In genomic region chr11:11735586-11735985, GRCh38 we compare ENCODE assay signal across 29 cellular contexts.
A peak's percentile ranks its signal among the peaks of the same experiment; 100 is the strongest.
DNase-seq lines count a peak whose midpoint lies in the region; ATAC-seq and TF ChIP-seq lines count a peak whose summit lies in the region.
"Had no signal": no experiment of that assay in that cellular context is flagged by ENCODE, and none has a peak within 500 bp of the region (broad histone marks: within the 10 kb centered on the region; RNA-seq: fewer than 3 reads in every experiment).

No MANE protein-coding gene starts in this region.

- TF ChIP-seq CTCF in H9 (conservative IDR thresholded peaks at IDR 0.05) (no peak), natural killer cell (IDR thresholded peaks at IDR 0.05) (no peak)

- H2BK120ac ChIP-seq in H9 (ENCODE audit: low read depth, low read length, poor library complexity, severe bottlenecking) = no peak overlapping the region

- H3K9me3 Mint-ChIP-seq in H9 = peaks cover 2 to 3% of the 10 kb centered on the region in 2 experiments; a peak in 2 of 5 replicates
- H3K9me3 Mint-ChIP-seq in natural killer cell = no peaks in the 10 kb centered on the region
- H3K9me3 Mint-ChIP-seq: activated CD4-positive, alpha-beta T cell treated with anti-CD3 and anti-CD28 coated beads, Interleukin-2, amount 10 ng/mL, durations not matched to agents 24 days and 14 days; CD4-positive, alpha-beta T cell; mesothelial cell of epicardium; naive B cell; T-helper 2 cell treated with Interferon-gamma antibody and Interleukin-4, amounts not matched to agents 5 μg/mL and 100 μg/mL, for 36 hours had no signal

- no peak overlapping the region for H2BK12ac ChIP-seq in H9 (ENCODE audit: insufficient read length, low read depth, low read length)

- no peak overlapping the region for H3K4ac ChIP-seq in H9 (ENCODE audit: low read depth, low read length)

- no peak for ATAC-seq in natural killer cell
- ATAC-seq: gastroesophageal sphincter had no signal

- H3K4me2 ChIP-seq in H9 (ENCODE audit: insufficient read depth, insufficient read length, low read length) = no peak overlapping the region

- H3K4me3 Mint-ChIP-seq in H9 = no peak overlapping the region
- H3K4me3 Mint-ChIP-seq in natural killer cell = no peak overlapping the region
- H3K4me3 Mint-ChIP-seq: activated CD4-positive, alpha-beta T cell treated with anti-CD3 and anti-CD28 coated beads, Interleukin-2, amount 10 ng/mL, durations not matched to agents 24 days and 14 days; activated naive CD8-positive, alpha-beta T cell; CD4-positive, alpha-beta T cell; mesothelial cell of epicardium; naive B cell; T-helper 2 cell treated with Interferon-gamma antibody and Interleukin-4, amounts not matched to agents 5 μg/mL and 100 μg/mL, for 36 hours had no signal

- H3K27me3 ChIP-seq in H9 (ENCODE audit: insufficient read depth, low read length) = no peaks in the 10 kb centered on the region
- H3K27me3 ChIP-seq: breast epithelium, gastroesophageal sphincter, tibial artery, vagina had no signal

- H3K27ac ChIP-seq in H9 (ENCODE audit: insufficient read length, low read depth, low read length) = no peak overlapping the region
- H3K27ac ChIP-seq: breast epithelium, gastroesophageal sphincter, prostate gland, tibial artery, vagina had no signal

- no peak overlapping the region for H3K9ac ChIP-seq in H9 (ENCODE audit: extremely low read depth, insufficient read length, low read length)

- H2AFZ ChIP-seq in H9 (ENCODE audit: low read length) = no peak overlapping the region

- H3T11ph ChIP-seq in H9 (ENCODE audit: low read length) = no peak overlapping the region

- no peak overlapping the region for H4K8ac ChIP-seq in H9 (replicated peaks; ENCODE audit: insufficient read length, low read depth, low read length)

- no peaks in the 10 kb centered on the region for H3K9me3 ChIP-seq in H9 (ENCODE audit: control insufficient read depth, low read depth, low read length)
- H3K9me3 ChIP-seq: breast epithelium, gastroesophageal sphincter, prostate gland, tibial artery, vagina had no signal

- no peak overlapping the region for H3K23ac ChIP-seq in H9 (ENCODE audit: insufficient read length, low read depth, low read length)

- H4K91ac ChIP-seq in H9 (ENCODE audit: insufficient read length, low read depth, low read length) = no peak overlapping the region

- no peaks in the 10 kb centered on the region for H3K79me2 ChIP-seq in H9 (ENCODE audit: insufficient read depth, low read length)

- peaks cover 3% of the 10 kb centered on the region; the same call in 1 of the 2 replicates for H3K4me1 ChIP-seq in H9 (ENCODE audit: insufficient read depth, low read length)
- H3K4me1 ChIP-seq: breast epithelium, gastroesophageal sphincter, prostate gland, tibial artery had no signal

- H3K27ac Mint-ChIP-seq in H9 = no peak overlapping the region
- no peak overlapping the region for H3K27ac Mint-ChIP-seq in natural killer cell
- H3K27ac Mint-ChIP-seq: activated CD4-positive, alpha-beta T cell treated with anti-CD3 and anti-CD28 coated beads, Interleukin-2, amount 10 ng/mL, durations not matched to agents 24 days and 14 days; activated naive CD8-positive, alpha-beta T cell; CD4-positive, alpha-beta T cell; mesothelial cell of epicardium; naive B cell; T-helper 2 cell treated with Interferon-gamma antibody and Interleukin-4, amounts not matched to agents 5 μg/mL and 100 μg/mL, for 36 hours had no signal

- H3K79me1 ChIP-seq in H9 (ENCODE audit: insufficient read depth, low read depth, low read length, poor library complexity, severe bottlenecking) = no peaks in the 10 kb centered on the region

- DNase-seq in DMS153 (lab: John Stamatoyannopoulos, UW) (peak; percentile 18), H9 (peak; percentile 46), NCI-H748 (lab: John Stamatoyannopoulos, UW; ENCODE audit: unreplicated experiment) (peak; percentile 53), iPS-NIHi11 (ENCODE audit: low spot score) (peak; percentile 38), head of caudate nucleus (no peak), medulla oblongata (ENCODE audit: extremely low spot score) (no peak), natural killer cell (no peak)
- DNase-seq in activated CD4-positive, alpha-beta T cell treated with anti-CD3 and anti-CD28 coated beads, Interleukin-2, amount 50 U/mL, for 48 hours = no peak
- DNase-seq: activated CD4-positive, alpha-beta T cell treated with anti-CD3 and anti-CD28 coated beads, Interleukin-2, amount 10 ng/mL, durations not matched to agents 24 days and 14 days; activated effector memory CD4-positive, alpha-beta T cell treated with anti-CD3 and anti-CD28 coated beads, Interleukin-2, amount 50 U/mL, for 16 hours; CD4-positive, alpha-beta T cell; GOT3; Kasumi-1; kidney; naive B cell; NCI-H187; NCI-H345; NCI-H774; occipital lobe; SIG-M5; stimulated activated CD4-positive, alpha-beta T cell treated with anti-CD3 and anti-CD28 coated beads, Interleukin-4, amount 100 ng/mL, for 1 hour; tibial artery had no signal

- no peak overlapping the region for H3K18ac ChIP-seq in H9 (ENCODE audit: insufficient read length, low read depth, low read length)

- no peak overlapping the region for H2BK20ac ChIP-seq in H9 (ENCODE audit: low read depth, low read length, poor library complexity, severe bottlenecking)

- no peak overlapping the region for H3K56ac ChIP-seq in H9 (ENCODE audit: insufficient read length, low read depth, low read length)

- H3K36me3 Mint-ChIP-seq in H9 (ENCODE audit: insufficient read depth in 1 of 3, low read depth in 3 of 3) = no peaks in the 10 kb centered on the region
- H3K36me3 Mint-ChIP-seq in natural killer cell = no peaks in the 10 kb centered on the region
- H3K36me3 Mint-ChIP-seq: activated naive CD8-positive, alpha-beta T cell; mesothelial cell of epicardium; naive B cell had no signal

- no peak overlapping the region for H3K14ac ChIP-seq in H9 (ENCODE audit: insufficient read depth, low read length)

- H2BK15ac ChIP-seq in H9 (ENCODE audit: low read depth, low read length) = no peak overlapping the region

- peaks cover 5% of the 10 kb centered on the region; the same call in 1 of the 2 replicates for H3K27me3 Mint-ChIP-seq in H9 (ENCODE audit: low read depth)
- peaks cover 9 to 16% of the 10 kb centered on the region in 2 donors for H3K27me3 Mint-ChIP-seq in natural killer cell (ENCODE audit: low read depth in 2 of 2)

- intact Hi-C loops in head of caudate nucleus (cut with DNase I) = no loop called here
- intact Hi-C loops in natural killer cell (cut with micrococcal nuclease) = no loop called here

- peaks cover 16 to 17% of the 10 kb centered on the region in 2 experiments for H3K4me1 Mint-ChIP-seq in H9
- no peaks in the 10 kb centered on the region for H3K4me1 Mint-ChIP-seq in natural killer cell
- H3K4me1 Mint-ChIP-seq: activated CD4-positive, alpha-beta T cell treated with anti-CD3 and anti-CD28 coated beads, Interleukin-2, amount 10 ng/mL, durations not matched to agents 24 days and 14 days; naive B cell had no signal

- no CpG with 5 or more reads among the region's 5 CpGs for WGBS in H9 (ENCODE audit: extremely low coverage, insufficient read length, low lambda C conversion rate)

- H2AK5ac ChIP-seq in H9 (ENCODE audit: insufficient read length, low read length) = no peak overlapping the region

- H4K5ac ChIP-seq in H9 (ENCODE audit: insufficient read length, low read depth, low read length) = no peak overlapping the region

- no peaks in the 10 kb centered on the region for H4K20me1 ChIP-seq in H9 (ENCODE audit: control insufficient read depth, insufficient read depth, insufficient read length)

- H3K23me2 ChIP-seq in H9 (ENCODE audit: insufficient read length, low read depth, low read length, poor library complexity, severe bottlenecking) = no peaks in the 10 kb centered on the region

- H2BK5ac ChIP-seq in H9 (ENCODE audit: insufficient read length, low read length) = no peak overlapping the region

Comparison
In these comparisons a context has a peak if more than half of its experiments do, and no peak if none do; other contexts are left out.
1. DNase-seq: peak in DMS153 (single experiment), H9 (single experiment), NCI-H748 (single experiment) and iPS-NIHi11 (single experiment); none in head of caudate nucleus (0 of 42), medulla oblongata (single experiment), activated CD4-positive, alpha-beta T cell treated with anti-CD3 and anti-CD28 coated beads, Interleukin-2, amount 50 U/mL, for 48 hours (0 of 2) and natural killer cell (single experiment).